ENCODE assay signal across 1 cellular context in the genomic region with DNA sequence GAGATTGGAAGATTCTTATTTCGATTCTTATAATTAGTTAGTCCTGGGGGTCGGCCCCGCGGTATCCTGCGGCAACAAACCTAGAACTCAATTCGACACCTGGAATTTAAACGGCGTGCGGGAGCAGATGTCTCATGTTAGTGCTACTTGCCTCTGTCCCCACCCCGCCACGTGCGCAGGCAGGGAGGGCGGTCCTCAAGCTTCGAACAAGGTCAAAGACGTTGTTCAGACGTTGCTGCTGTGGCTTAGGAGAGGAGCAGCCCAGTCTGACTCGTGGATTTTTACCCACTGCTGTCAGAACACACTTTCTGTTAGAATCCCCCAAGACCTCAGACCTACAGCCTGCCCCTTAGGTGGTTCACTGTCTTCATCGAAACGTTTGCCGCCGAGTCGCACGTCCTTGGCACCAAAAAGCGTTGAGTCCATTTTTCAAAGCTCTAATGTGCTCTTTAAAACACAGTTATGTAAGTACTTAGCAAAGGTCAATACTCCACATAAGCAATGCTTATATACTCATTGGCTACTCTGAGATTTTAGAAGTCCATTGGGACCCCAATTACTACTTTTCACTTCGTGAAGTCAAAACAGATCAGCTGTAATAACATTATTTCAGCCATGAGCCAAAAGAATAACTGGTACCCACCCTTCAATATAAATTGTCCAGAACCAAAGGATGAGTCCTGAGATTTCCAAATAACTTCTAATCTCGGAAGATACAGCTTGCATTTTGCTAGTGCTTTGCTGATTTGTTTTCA.
TF ChIP-seq lines count a peak whose summit lies in the region.

No MANE protein-coding gene starts in this region.

TF ChIP-seq in HepG2, 621 proteins besides CTCF, POLR2A, EP300 and RAD21 (continued from another document and continues in another):
- TF ChIP-seq PRDM15 (CRISPR knock-in tag; IDR thresholded peaks at IDR 0.05), result 0 out of 2 replicates have a peak, but pooled peaks have one; percentile 50
- TF ChIP-seq RFXANK (CRISPR knock-in tag; IDR thresholded peaks at IDR 0.05), result no peak
- TF ChIP-seq NCOA5 (CRISPR knock-in tag; IDR thresholded peaks at IDR 0.05), result no peak
- TF ChIP-seq NFIC (IDR thresholded peaks at IDR 0.05; ENCODE audit: low read length), result 0 out of 2 replicates have a peak, but pooled peaks have one; percentile 68
- 0 out of 2 replicates have a peak, but pooled peaks have one; percentile 79 for TF ChIP-seq THYN1 (CRISPR knock-in tag; IDR thresholded peaks at IDR 0.05; ENCODE audit: borderline replicate concordance, low read depth)
- peak; percentile 58; the same call in 1 of the 2 replicates for TF ChIP-seq ZBED4 (CRISPR knock-in tag; IDR thresholded peaks at IDR 0.05; ENCODE audit: borderline replicate concordance)
- TF ChIP-seq, protein P1, sequence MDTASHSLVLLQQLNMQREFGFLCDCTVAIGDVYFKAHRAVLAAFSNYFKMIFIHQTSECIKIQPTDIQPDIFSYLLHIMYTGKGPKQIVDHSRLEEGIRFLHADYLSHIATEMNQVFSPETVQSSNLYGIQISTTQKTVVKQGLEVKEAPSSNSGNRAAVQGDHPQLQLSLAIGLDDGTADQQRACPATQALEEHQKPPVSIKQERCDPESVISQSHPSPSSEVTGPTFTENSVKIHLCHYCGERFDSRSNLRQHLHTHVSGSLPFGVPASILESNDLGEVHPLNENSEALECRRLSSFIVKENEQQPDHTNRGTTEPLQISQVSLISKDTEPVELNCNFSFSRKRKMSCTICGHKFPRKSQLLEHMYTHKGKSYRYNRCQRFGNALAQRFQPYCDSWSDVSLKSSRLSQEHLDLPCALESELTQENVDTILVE (CRISPR knock-in tag; IDR thresholded peaks at IDR 0.05), result peak; percentile 16; the same call in 1 of the 2 replicates
- peak; percentile 95 for TF ChIP-seq ZMAT3 (CRISPR knock-in tag; conservative IDR thresholded peaks at IDR 0.05)
- peak; percentile 90 for TF ChIP-seq PHF8 (CRISPR knock-in tag; IDR thresholded peaks at IDR 0.05)
- TF ChIP-seq ZNF766 (CRISPR knock-in tag; IDR thresholded peaks at IDR 0.05; ENCODE audit: borderline replicate concordance), result peak; percentile 86; the same call in 1 of the 2 replicates
- TF ChIP-seq SAP130 (CRISPR knock-in tag; IDR thresholded peaks at IDR 0.05; ENCODE audit: low read depth), result peak; percentile 96
- TF ChIP-seq KDM3A (CRISPR knock-in tag; IDR thresholded peaks at IDR 0.05; ENCODE audit: low read depth), result 0 out of 2 replicates have a peak, but pooled peaks have one; percentile 21
- TF ChIP-seq, protein P2, sequence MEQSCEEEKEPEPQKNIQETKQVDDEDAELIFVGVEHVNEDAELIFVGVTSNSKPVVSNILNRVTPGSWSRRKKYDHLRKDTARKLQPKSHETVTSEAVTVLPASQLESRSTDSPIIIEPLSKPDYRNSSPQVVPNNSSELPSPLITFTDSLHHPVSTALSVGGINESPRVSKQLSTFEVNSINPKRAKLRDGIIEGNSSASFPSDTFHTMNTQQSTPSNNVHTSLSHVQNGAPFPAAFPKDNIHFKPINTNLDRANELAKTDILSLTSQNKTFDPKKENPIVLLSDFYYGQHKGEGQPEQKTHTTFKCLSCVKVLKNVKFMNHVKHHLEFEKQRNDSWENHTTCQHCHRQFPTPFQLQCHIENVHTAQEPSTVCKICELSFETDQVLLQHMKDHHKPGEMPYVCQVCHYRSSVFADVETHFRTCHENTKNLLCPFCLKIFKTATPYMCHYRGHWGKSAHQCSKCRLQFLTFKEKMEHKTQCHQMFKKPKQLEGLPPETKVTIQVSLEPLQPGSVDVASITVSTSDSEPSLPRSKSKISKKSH (CRISPR knock-in tag; IDR thresholded peaks at IDR 0.05; ENCODE audit: borderline replicate concordance), result peak; percentile 87; the same call in 1 of the 2 replicates
- TF ChIP-seq, protein P3, sequence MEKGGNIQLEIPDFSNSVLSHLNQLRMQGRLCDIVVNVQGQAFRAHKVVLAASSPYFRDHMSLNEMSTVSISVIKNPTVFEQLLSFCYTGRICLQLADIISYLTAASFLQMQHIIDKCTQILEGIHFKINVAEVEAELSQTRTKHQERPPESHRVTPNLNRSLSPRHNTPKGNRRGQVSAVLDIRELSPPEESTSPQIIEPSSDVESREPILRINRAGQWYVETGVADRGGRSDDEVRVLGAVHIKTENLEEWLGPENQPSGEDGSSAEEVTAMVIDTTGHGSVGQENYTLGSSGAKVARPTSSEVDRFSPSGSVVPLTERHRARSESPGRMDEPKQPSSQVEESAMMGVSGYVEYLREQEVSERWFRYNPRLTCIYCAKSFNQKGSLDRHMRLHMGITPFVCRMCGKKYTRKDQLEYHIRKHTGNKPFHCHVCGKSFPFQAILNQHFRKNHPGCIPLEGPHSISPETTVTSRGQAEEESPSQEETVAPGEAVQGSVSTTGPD (CRISPR knock-in tag; IDR thresholded peaks at IDR 0.05), result no peak
- peak; percentile 84 for TF ChIP-seq HDAC2 (CRISPR knock-in tag; IDR thresholded peaks at IDR 0.05)
- 0 out of 2 replicates have a peak, but pooled peaks have one; percentile 49 for TF ChIP-seq KLF13 (CRISPR knock-in tag; IDR thresholded peaks at IDR 0.05)
- no peak for TF ChIP-seq CCAR2 (optimal IDR thresholded peaks at IDR 0.05; ENCODE audit: low read depth, low read length)
- TF ChIP-seq, protein P4, sequence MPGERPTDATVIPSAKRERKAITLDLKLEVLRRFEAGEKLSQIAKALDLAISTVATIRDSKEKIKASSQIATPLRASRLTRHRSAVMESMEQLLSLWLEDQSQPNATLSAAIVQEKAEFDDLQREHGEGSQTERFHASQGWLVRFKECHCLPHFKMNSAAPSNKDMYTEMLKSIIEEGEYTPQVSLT (CRISPR knock-in tag; IDR thresholded peaks at IDR 0.05; ENCODE audit: borderline replicate concordance, low read depth), result no peak
- TF ChIP-seq PCBP1 (IDR thresholded peaks at IDR 0.05; ENCODE audit: borderline replicate concordance, low read depth, low read length), result no peak
- no peak for TF ChIP-seq ZNF646 (CRISPR knock-in tag; IDR thresholded peaks at IDR 0.05)
- no peak for TF ChIP-seq ZNF513 (CRISPR knock-in tag; conservative IDR thresholded peaks at IDR 0.05)
- TF ChIP-seq ELF1 (CRISPR knock-in tag; IDR thresholded peaks at IDR 0.05), result peak; percentile 47; the same call in 1 of the 2 replicates
- TF ChIP-seq ZNF329 (CRISPR knock-in tag; IDR thresholded peaks at IDR 0.05; ENCODE audit: low read depth), result no peak; the same call in 1 of the 2 replicates
- TF ChIP-seq ZMYM4 (CRISPR knock-in tag; IDR thresholded peaks at IDR 0.05), result peak; percentile 80
- no peak for TF ChIP-seq HNRNPH1 (optimal IDR thresholded peaks at IDR 0.05; ENCODE audit: low read depth, low read length)
- no peak; the same call in 1 of the 2 replicates for TF ChIP-seq ZNF12 (CRISPR knock-in tag; IDR thresholded peaks at IDR 0.05)
